In genomic region chr13:46551410-46552301, GRCh38 we compare ENCODE assay signal across 8 cellular contexts. TPM values are rescaled to one million over a fixed set of nuclear protein-coding genes. Genes with fewer than 3 reads are reported as not detected.
DNase-seq lines count a peak whose midpoint lies in the region; ATAC-seq and TF ChIP-seq lines count a peak whose summit lies in the region.

No MANE protein-coding gene starts in this region.

- H3K4me1 ChIP-seq in DND-41 (ENCODE audit: insufficient read depth, low read length) (peaks cover 59% of the 10 kb centered on the region), heart left ventricle (peaks cover 0 to 34% (median 26%) of the 10 kb centered on the region in 12 donors), upper lobe of right lung (peaks cover 15% of the 10 kb centered on the region)

- no peak for TF ChIP-seq POLR2A in heart left ventricle (IDR thresholded peaks at IDR 0.05)

- H3K4me3 ChIP-seq in DND-41 (ENCODE audit: low read depth in 1 of 2, low read length in 2 of 2) = peak overlapping the region in 1 of 2 experiments; percentile 91; a peak in 2 of 4 replicates
- H3K4me3 ChIP-seq in heart left ventricle = peak overlapping the region in 10 of 12 donors; percentile 75 to 97 (median 90)
- H3K4me3 ChIP-seq in upper lobe of right lung = peak overlapping the region; percentile 98

- H3K9ac ChIP-seq in DND-41 (ENCODE audit: low read depth, low read length) = peak overlapping the region; percentile 95

- no peaks in the 10 kb centered on the region for H3K36me3 Mint-ChIP-seq in activated naive CD8-positive, alpha-beta T cell treated with anti-CD3 and anti-CD28 coated beads, Interleukin-2, amount 10 ng/mL, durations not matched to agents 7 days and 5 days

- no peaks in the 10 kb centered on the region for H3K9me3 Mint-ChIP-seq in activated naive CD8-positive, alpha-beta T cell treated with anti-CD3 and anti-CD28 coated beads, Interleukin-2, amount 10 ng/mL, durations not matched to agents 7 days and 5 days

- DNase-seq in DND-41 (peak; percentile 51), LoVo (ENCODE audit: low spot score) (peak; percentile 87), SK-N-DZ (ENCODE audit: low spot score) (peak; percentile 78), heart left ventricle (peak; percentile 82 to 87 (median 85)), posterior cingulate gyrus (peak in 8 of 10 donors; percentile 53 to 93 (median 66)), upper lobe of right lung (peak; percentile 89)
- DNase-seq in activated naive CD8-positive, alpha-beta T cell treated with anti-CD3 and anti-CD28 coated beads, Interleukin-2, amount 10 ng/mL, durations not matched to agents 7 days and 5 days = peak; percentile 64

- peak overlapping the region; percentile 88 for H2AFZ ChIP-seq in DND-41 (ENCODE audit: low read depth, low read length)

- H3K9me3 ChIP-seq in DND-41 (ENCODE audit: insufficient read depth, low read length, severe bottlenecking) (no peaks in the 10 kb centered on the region), heart left ventricle (no peaks in the 10 kb centered on the region), upper lobe of right lung (no peaks in the 10 kb centered on the region)

- H3K4me2 ChIP-seq in DND-41 (ENCODE audit: insufficient read depth, low read length) = peak overlapping the region; percentile 80

- H3K36me3 ChIP-seq in DND-41 (ENCODE audit: insufficient read depth, low read length) (peaks cover 7% of the 10 kb centered on the region; the same call in 1 of the 2 replicates), heart left ventricle (no peaks in the 10 kb centered on the region), upper lobe of right lung (no peaks in the 10 kb centered on the region)

- peak; percentile 79 for TF ChIP-seq CTCF in DND-41 (IDR thresholded peaks at IDR 0.05; ENCODE audit: borderline replicate concordance, extremely low read depth, low read length, poor library complexity, severe bottlenecking)
- TF ChIP-seq CTCF in heart left ventricle (IDR thresholded peaks at IDR 0.05) = peak; percentile 75 to 94 (median 88)
- TF ChIP-seq CTCF in upper lobe of right lung (IDR thresholded peaks at IDR 0.05) = peak; percentile 91

- ATAC-seq in DND-41 (ENCODE audit: insufficient read depth, low read depth) (no peak), heart left ventricle (peak; percentile 39 to 59 (median 53)), upper lobe of right lung (peak; percentile 69), GM21529 (IDR thresholded peaks at IDR 0.05; ENCODE audit: unreplicated experiment) (no peak)
- ATAC-seq in activated naive CD8-positive, alpha-beta T cell treated with anti-CD3 and anti-CD28 coated beads, Interleukin-2, amount 10 ng/mL, durations not matched to agents 7 days and 5 days (ENCODE audit: low read depth) = no peak

- H3K4me1 Mint-ChIP-seq in activated naive CD8-positive, alpha-beta T cell treated with anti-CD3 and anti-CD28 coated beads, Interleukin-2, amount 10 ng/mL, durations not matched to agents 7 days and 5 days = peaks cover 28% of the 10 kb centered on the region

- H3K27ac ChIP-seq in DND-41 (ENCODE audit: low read length) (peak overlapping the region; percentile 85; the same call in 1 of the 2 replicates), heart left ventricle (peak overlapping the region in 5 of 12 donors; percentile 90 to 98 (median 94)), upper lobe of right lung (no peak overlapping the region)

- peak overlapping the region; percentile 94 for H3K4me3 Mint-ChIP-seq in activated naive CD8-positive, alpha-beta T cell treated with anti-CD3 and anti-CD28 coated beads, Interleukin-2, amount 10 ng/mL, durations not matched to agents 7 days and 5 days

- H3K27me3 Mint-ChIP-seq in activated naive CD8-positive, alpha-beta T cell treated with anti-CD3 and anti-CD28 coated beads, Interleukin-2, amount 10 ng/mL, durations not matched to agents 7 days and 5 days = peaks cover 10% of the 10 kb centered on the region

- peaks cover 42% of the 10 kb centered on the region for H3K79me2 ChIP-seq in DND-41 (ENCODE audit: insufficient read depth, low read length)

- POLR2A ChIA-PET in activated naive CD8-positive, alpha-beta T cell treated with anti-CD3 and anti-CD28 coated beads, Interleukin-2, amount 10 ng/mL, durations not matched to agents 7 days and 5 days (lab: Charles Lee) = interaction anchor here (0.6 to 1.9 kb wide), 5 partner anchors 26 to 163 kb away, joined by 3 to 9 read pairs (median 3); no protein-coding TSS in a partner anchor

- H3K27ac Mint-ChIP-seq in activated naive CD8-positive, alpha-beta T cell treated with anti-CD3 and anti-CD28 coated beads, Interleukin-2, amount 10 ng/mL, durations not matched to agents 7 days and 5 days = peak overlapping the region; percentile 86

- intact Hi-C loops in heart left ventricle (cut with DNase I) = loop anchor here (1.0 to 10.0 kb wide), 18 partner anchors 19 to 171 kb away; no protein-coding TSS in a partner anchor
- intact Hi-C loops in posterior cingulate gyrus (cut with DNase I) = loop anchor here (5.0 to 10.0 kb wide), 2 partner anchors 73 to 166 kb away; no protein-coding TSS in a partner anchor
- intact Hi-C loops in upper lobe of right lung (cut with DNase I) = loop anchor here (10.0 kb wide), 2 partner anchors 123 to 163 kb away; no protein-coding TSS in a partner anchor

- WGBS in heart left ventricle, 4 donors = 35 to 40% (median 39%) methylated on average over 22 of the region's 22 CpGs

- peaks cover 14% of the 10 kb centered on the region; the same call in 1 of the 2 replicates for H4K20me1 ChIP-seq in DND-41 (ENCODE audit: insufficient read depth, low read length)

- H3K27me3 ChIP-seq in DND-41 (ENCODE audit: insufficient read depth, low read length, poor library complexity) (no peaks in the 10 kb centered on the region), heart left ventricle (no peaks in the 10 kb centered on the region), upper lobe of right lung (no peaks in the 10 kb centered on the region)

RNA-seq across cellular contexts. Expression of gene LRCH1, which starts 1.3 kb away (rescaled TPM):
- polyA plus RNA-seq in SK-N-DZ (2014; cell fraction: cytosol; rRNA removed) = 3.9 and 4.9 TPM in 2 replicates
- polyA plus RNA-seq in SK-N-DZ (2014; cell fraction: nucleus; rRNA removed) = 3.6 and 6.9 TPM in 2 replicates
- total RNA-seq in activated naive CD8-positive, alpha-beta T cell treated with anti-CD3 and anti-CD28 coated beads, Interleukin-2, amount 10 ng/mL, durations not matched to agents 7 days and 5 days = 10 to 100 TPM; 18.5 to 18.9 TPM
- total RNA-seq in heart left ventricle (10 to 100 TPM in 8 of 9 donors, 1 to 10 TPM in 1; 9.8 to 20.1 (median 12.9) TPM), upper lobe of right lung (32.0 TPM)
- 1 to 10 TPM; 4.5 to 6.4 TPM for polyA plus RNA-seq in heart left ventricle

Comparison
In these comparisons a context has a peak if more than half of its experiments do, and no peak if none do; other contexts are left out.
1. ATAC-seq: peak in heart left ventricle (4 of 4) and upper lobe of right lung (single experiment); none in DND-41 (single experiment), activated naive CD8-positive, alpha-beta T cell treated with anti-CD3 and anti-CD28 coated beads, Interleukin-2, amount 10 ng/mL, durations not matched to agents 7 days and 5 days (single experiment) and GM21529 (single experiment).
2. Peak in every context shown above with its lines, with median percentiles within 50 percentile points of each other: DNase-seq and CTCF ChIP-seq.